In the genomic region with DNA sequence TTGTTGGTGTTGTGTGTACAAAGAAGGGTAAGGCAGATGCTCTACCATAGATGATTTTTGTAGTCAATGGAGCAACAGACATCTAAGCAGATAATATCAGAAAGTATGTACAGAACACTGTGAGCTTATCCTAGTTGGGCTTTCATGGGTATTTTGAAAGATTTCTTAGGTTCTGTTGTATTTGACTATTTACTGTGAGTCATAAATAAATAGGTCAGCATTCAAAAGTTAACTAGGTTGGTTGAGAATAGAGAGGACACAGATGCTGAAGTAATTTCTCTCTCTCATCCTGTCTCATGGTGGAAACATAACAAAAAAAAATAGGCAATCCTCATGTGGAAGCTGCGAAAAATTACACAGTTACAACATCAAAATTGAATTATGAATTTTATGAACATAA, we compare ENCODE assay signal across 21 cellular contexts.
DNase-seq lines count a peak whose midpoint lies in the region; FAIRE-seq and TF ChIP-seq lines count a peak whose summit lies in the region.
"Had no signal": no experiment of that assay in that cellular context is flagged by ENCODE, and none has a peak within 500 bp of the region (broad histone marks: within the 10 kb centered on the region; RNA-seq: fewer than 3 reads in every experiment).

No MANE protein-coding gene starts in this region.

- no peaks in the 10 kb centered on the region for H3K9me2 ChIP-seq in hepatocyte (replicated peaks; ENCODE audit: insufficient read depth)

- H3K27me3 ChIP-seq in hepatocyte, result no peaks in the 10 kb centered on the region
- H3K27me3 ChIP-seq: BLaER1 had no signal

- no peaks in the 10 kb centered on the region for H3K9me3 ChIP-seq in hepatocyte (ENCODE audit: low read depth)

- peaks cover 5% of the 10 kb centered on the region for H3K36me3 Mint-ChIP-seq in neural crest cell (ENCODE audit: low read depth)
- no peaks in the 10 kb centered on the region for H3K36me3 Mint-ChIP-seq in activated CD4-positive, alpha-beta T cell treated with anti-CD3 and anti-CD28 coated beads, Interleukin-2, amount 10 ng/mL, durations not matched to agents 7 days and 5 days (ENCODE audit: low read depth)
- H3K36me3 Mint-ChIP-seq: CD4-positive, CD25-positive, alpha-beta regulatory T cell; CD8-positive, alpha-beta T cell had no signal

- no peaks in the 10 kb centered on the region for H3K27me3 Mint-ChIP-seq in neural crest cell (ENCODE audit: low read depth)
- H3K27me3 Mint-ChIP-seq in activated CD4-positive, alpha-beta T cell treated with anti-CD3 and anti-CD28 coated beads, Interleukin-2, amount 10 ng/mL, durations not matched to agents 7 days and 5 days, result no peaks in the 10 kb centered on the region
- H3K27me3 Mint-ChIP-seq: B cell had no signal

- no peaks in the 10 kb centered on the region for H3K79me2 ChIP-seq in hepatocyte

- no peak for FAIRE-seq in GM12892 (lab: Jason Lieb, UNC)
- FAIRE-seq: D721Med, GM12891, H54 had no signal

- H3K4me3 Mint-ChIP-seq in neural crest cell, result no peak overlapping the region
- H3K4me3 Mint-ChIP-seq in activated CD4-positive, alpha-beta T cell treated with anti-CD3 and anti-CD28 coated beads, Interleukin-2, amount 10 ng/mL, durations not matched to agents 7 days and 5 days, result no peak overlapping the region
- H3K4me3 Mint-ChIP-seq: B cell; CD4-positive, CD25-positive, alpha-beta regulatory T cell; CD8-positive, alpha-beta T cell; HFFc6 had no signal

- H3K4me2 ChIP-seq in hepatocyte, result no peak overlapping the region
- H3K4me2 ChIP-seq: BLaER1 had no signal

- peak overlapping the region; percentile 66 for H3K27ac Mint-ChIP-seq in neural crest cell (ENCODE audit: unreplicated experiment)
- H3K27ac Mint-ChIP-seq in activated CD4-positive, alpha-beta T cell treated with anti-CD3 and anti-CD28 coated beads, Interleukin-2, amount 10 ng/mL, durations not matched to agents 7 days and 5 days, result no peak overlapping the region
- H3K27ac Mint-ChIP-seq: B cell; CD4-positive, CD25-positive, alpha-beta regulatory T cell; CD8-positive, alpha-beta T cell; HFFc6 had no signal

- no peaks in the 10 kb centered on the region for H3K4me1 ChIP-seq in hepatocyte (ENCODE audit: insufficient read depth)
- H3K4me1 ChIP-seq: BLaER1, HAP-1 had no signal

- TF ChIP-seq CTCF in fibroblast of mammary gland (conservative IDR thresholded peaks at IDR 0.05; ENCODE audit: control insufficient read depth, insufficient read depth, low read depth, low read length) (no peak), neural crest cell (conservative IDR thresholded peaks at IDR 0.05) (no peak), hepatocyte (IDR thresholded peaks at IDR 0.05; ENCODE audit: poor library complexity) (no peak)

- H3K4me1 Mint-ChIP-seq in neural crest cell, result peaks cover 35% of the 10 kb centered on the region
- peaks cover 12% of the 10 kb centered on the region for H3K4me1 Mint-ChIP-seq in activated CD4-positive, alpha-beta T cell treated with anti-CD3 and anti-CD28 coated beads, Interleukin-2, amount 10 ng/mL, durations not matched to agents 7 days and 5 days
- H3K4me1 Mint-ChIP-seq: B cell; CD4-positive, CD25-positive, alpha-beta regulatory T cell had no signal

- no peaks in the 10 kb centered on the region for H4K20me1 ChIP-seq in hepatocyte (ENCODE audit: insufficient read depth, poor library complexity, severe bottlenecking)
- H4K20me1 ChIP-seq: BLaER1 had no signal

- H3K4me3 ChIP-seq in fibroblast of mammary gland (ENCODE audit: control insufficient read depth, low read depth, low read length), result no peak overlapping the region
- H3K4me3 ChIP-seq in hepatocyte, result no peak overlapping the region
- H3K4me3 ChIP-seq: BLaER1, HAP-1 had no signal

- no peak overlapping the region for H2AFZ ChIP-seq in hepatocyte

- POLR2A ChIA-PET in activated CD4-positive, alpha-beta T cell treated with anti-CD3 and anti-CD28 coated beads, Interleukin-2, amount 10 ng/mL, durations not matched to agents 7 days and 5 days (lab: Charles Lee), result no interaction called here

- 90% methylated on average over 1 of the region's 1 CpG for WGBS in hepatocyte (ENCODE audit: low lambda C conversion rate, missing lambda C conversion rate)

- DNase-seq in COLO829 (ENCODE audit: low spot score) (peak; percentile 66), amniotic epithelial cell (ENCODE audit: low read depth) (peak; percentile 64), fibroblast of mammary gland (ENCODE audit: low read depth) (peak; percentile 12), neural crest cell (ENCODE audit: low read depth, low spot score) (no peak), GM12892 (ENCODE audit: insufficient read length) (no peak), DMS153 treated with DMSO at 0.1 percent for 48 hours (lab: John Stamatoyannopoulos, UW; ENCODE audit: unreplicated experiment) (no peak), hepatocyte (ENCODE audit: low spot score) (no peak)
- DNase-seq in activated CD4-positive, alpha-beta T cell treated with anti-CD3 and anti-CD28 coated beads, Interleukin-2, amount 10 ng/mL, durations not matched to agents 7 days and 5 days, result no peak
- DNase-seq: CD4-positive, CD25-positive, alpha-beta regulatory T cell; CD8-positive, alpha-beta T cell; DMS 273 treated with DMSO at 0.1 percent for 48 hours; GF-D8; GOT3; HFFc6 had no signal

- CTCF ChIA-PET in activated CD4-positive, alpha-beta T cell treated with anti-CD3 and anti-CD28 coated beads, Interleukin-2, amount 10 ng/mL, durations not matched to agents 7 days and 5 days (lab: Charles Lee), result no interaction called here

- no peak overlapping the region for H3K27ac ChIP-seq in hepatocyte
- H3K27ac ChIP-seq: BLaER1, C4-2B had no signal

- no peaks in the 10 kb centered on the region for H3K36me3 ChIP-seq in hepatocyte (replicated peaks; ENCODE audit: insufficient read depth, low read depth)
- H3K36me3 ChIP-seq: BLaER1, HAP-1 had no signal

- H3K9me3 Mint-ChIP-seq in neural crest cell, result peaks cover 12% of the 10 kb centered on the region
- peaks cover 5% of the 10 kb centered on the region for H3K9me3 Mint-ChIP-seq in activated CD4-positive, alpha-beta T cell treated with anti-CD3 and anti-CD28 coated beads, Interleukin-2, amount 10 ng/mL, durations not matched to agents 7 days and 5 days

- TF ChIP-seq POLR2A in GM12892 (IDR thresholded peaks at IDR 0.05; ENCODE audit: low read depth, low read length), result no peak

Comparison
In these comparisons a context has a peak if more than half of its experiments do, and no peak if none do; other contexts are left out.
1. DNase-seq: peak in COLO829 (single experiment), amniotic epithelial cell (single experiment) and fibroblast of mammary gland (single experiment); none in neural crest cell (single experiment), GM12892 (single experiment), DMS153 treated with DMSO at 0.1 percent for 48 hours (single experiment), activated CD4-positive, alpha-beta T cell treated with anti-CD3 and anti-CD28 coated beads, Interleukin-2, amount 10 ng/mL, durations not matched to agents 7 days and 5 days (single experiment) and hepatocyte (single experiment).